8 cellular contexts compared by ENCODE assay signal in genomic region chr14:50344116-50344775, GRCh38. TPM values are rescaled to one million over a fixed set of nuclear protein-coding genes. Genes with fewer than 3 reads are reported as not detected.
DNase-seq lines count a peak whose midpoint lies in the region; ATAC-seq and TF ChIP-seq lines count a peak whose summit lies in the region.

No MANE protein-coding gene starts in this region.

- no peak overlapping the region for H3K4me3 ChIP-seq in sigmoid colon

- H3K36me3 ChIP-seq in sigmoid colon: no peaks in the 10 kb centered on the region

- no peak for TF ChIP-seq POLR2A in sigmoid colon (IDR thresholded peaks at IDR 0.05)

- CTCF ChIA-PET in RWPE1 (lab: Yijun Ruan, JAX): interaction anchor here (0.6 kb wide), 1 partner anchor 41 kb away, joined by 3 read pairs; no protein-coding TSS in a partner anchor

- intact Hi-C loops in sigmoid colon (cut with DNase I): no loop called here

- DNase-seq in activated T-cell treated with anti-CD3 and anti-CD28 coated beads for 4 hours (peak; percentile 36), sigmoid colon (no peak), NCI-H1105 treated with DMSO at 0.1 percent for 48 hours (lab: John Stamatoyannopoulos, UW) (no peak), RWPE1 (ENCODE audit: low spot score) (no peak), Ammon's horn (ENCODE audit: low spot score) (no peak), DMS53 (lab: John Stamatoyannopoulos, UW) (no peak)

- H3K27ac ChIP-seq in sigmoid colon (peak overlapping the region; percentile 45 to 81 (median 68)), RWPE1 (no peak overlapping the region)

- TF ChIP-seq CTCF in sigmoid colon (IDR thresholded peaks at IDR 0.05) (no peak), RWPE1 (conservative IDR thresholded peaks at IDR 0.05; ENCODE audit: low read depth) (no peak)

- H3K27me3 ChIP-seq in sigmoid colon: no peaks in the 10 kb centered on the region

- POLR2A ChIA-PET in RWPE1 (lab: Yijun Ruan, JAX; ENCODE audit: low non-redundant PET): no interaction called here

- WGBS in sigmoid colon, 2 donors: 84 to 94% methylated on average over 7 of the region's 7 CpGs

- peak; percentile 83 for ATAC-seq in GM18861 (IDR thresholded peaks at IDR 0.05; ENCODE audit: unreplicated experiment)
- ATAC-seq in HG02973 (IDR thresholded peaks at IDR 0.05; ENCODE audit: unreplicated experiment): peak; percentile 50

- no peaks in the 10 kb centered on the region for H3K9me3 ChIP-seq in sigmoid colon

- peaks cover 0 to 98% (median 79%) of the 10 kb centered on the region in 4 donors for H3K4me1 ChIP-seq in sigmoid colon

- no peak for TF ChIP-seq EP300 in sigmoid colon (IDR thresholded peaks at IDR 0.05)

RNA-seq across cellular contexts. Expression of gene DMAC2L, which starts 32.1 kb away (rescaled TPM):
- 10 to 100 TPM; 12.2 to 37.1 (median 28.5) TPM for total RNA-seq in sigmoid colon
- polyA plus RNA-seq in sigmoid colon: 10 to 100 TPM; 15.2 to 30.0 (median 19.4) TPM

RNA-seq across cellular contexts. Expression of gene L2HGDH, which starts 32.2 kb away (rescaled TPM):
- 1 to 10 TPM; 2.7 to 6.3 (median 3.6) TPM for total RNA-seq in sigmoid colon
- polyA plus RNA-seq in sigmoid colon: 1 to 10 TPM; 3.6 to 6.7 (median 5.7) TPM

RNA-seq across cellular contexts. Expression of gene CDKL1, which starts 52.4 kb away (rescaled TPM):
- total RNA-seq in sigmoid colon: 10 to 100 TPM; 39.8 to 91.8 (median 58.6) TPM
- polyA plus RNA-seq in sigmoid colon: 1 to 10 TPM; 4.2 to 6.4 (median 5.4) TPM
